Comparison of ENCODE assay signal across 9 cellular contexts in genomic region chr9:130451509-130452388, GRCh38. TPM values are rescaled to one million over a fixed set of nuclear protein-coding genes. Genes with fewer than 3 reads are reported as not detected.
DNase-seq lines count a peak whose midpoint lies in the region; ATAC-seq and TF ChIP-seq lines count a peak whose summit lies in the region.
"Had no signal": no experiment of that assay in that cellular context is flagged by ENCODE, and none has a peak within 500 bp of the region (broad histone marks: within the 10 kb centered on the region; RNA-seq: fewer than 3 reads in every experiment).

No MANE protein-coding gene starts in this region.

- POLR2A ChIA-PET in activated CD4-positive, alpha-beta T cell treated with anti-CD3 and anti-CD28 coated beads, Interleukin-2, amount 10 ng/mL, durations not matched to agents 7 days and 5 days (lab: Charles Lee) = no interaction called here

- no peak for TF ChIP-seq POLR2A in prostate gland (IDR thresholded peaks at IDR 0.05)

- no peaks in the 10 kb centered on the region for H3K27me3 ChIP-seq in prostate gland (replicated peaks; ENCODE audit: insufficient read depth)

- H3K4me1 Mint-ChIP-seq in activated CD4-positive, alpha-beta T cell treated with anti-CD3 and anti-CD28 coated beads, Interleukin-2, amount 10 ng/mL, durations not matched to agents 24 days and 14 days = peaks cover 10% of the 10 kb centered on the region
- peaks cover 14% of the 10 kb centered on the region for H3K4me1 Mint-ChIP-seq in activated CD4-positive, alpha-beta T cell treated with anti-CD3 and anti-CD28 coated beads, Interleukin-2, amount 10 ng/mL, durations not matched to agents 7 days and 5 days

- ATAC-seq in HG02642 (IDR thresholded peaks at IDR 0.05; ENCODE audit: poor library complexity, unreplicated experiment) = no peak
- no peak for ATAC-seq in HG03159 (IDR thresholded peaks at IDR 0.05; ENCODE audit: unreplicated experiment)

- 39% methylated on average over 22 of the region's 23 CpGs for WGBS in prostate gland

- CTCF ChIA-PET in activated CD4-positive, alpha-beta T cell treated with anti-CD3 and anti-CD28 coated beads, Interleukin-2, amount 10 ng/mL, durations not matched to agents 7 days and 5 days (lab: Charles Lee) = interaction anchor here (0.5 to 1.2 kb wide), 2 partner anchors 256 to 267 kb away, joined by 3 read pairs; no protein-coding TSS in a partner anchor

- no peaks in the 10 kb centered on the region for H3K36me3 Mint-ChIP-seq in activated CD4-positive, alpha-beta T cell treated with anti-CD3 and anti-CD28 coated beads, Interleukin-2, amount 10 ng/mL, durations not matched to agents 24 days and 14 days (ENCODE audit: low read depth)
- H3K36me3 Mint-ChIP-seq in activated CD4-positive, alpha-beta T cell treated with anti-CD3 and anti-CD28 coated beads, Interleukin-2, amount 10 ng/mL, durations not matched to agents 7 days and 5 days (ENCODE audit: low read depth) = no peaks in the 10 kb centered on the region

- DNase-seq in activated CD4-positive, alpha-beta T cell treated with anti-CD3 and anti-CD28 coated beads, Interleukin-2, amount 10 ng/mL, durations not matched to agents 24 days and 14 days = peak; percentile 70
- no peak for DNase-seq in activated CD4-positive, alpha-beta T cell treated with anti-CD3 and anti-CD28 coated beads, Interleukin-2, amount 10 ng/mL, durations not matched to agents 7 days and 5 days
- peak; percentile 70 for DNase-seq in NCI-H1694 treated with DMSO at 0.1 percent for 48 hours (lab: John Stamatoyannopoulos, UW)
- peak; percentile 43 for DNase-seq in UCSD-AML1 (lab: John Stamatoyannopoulos, UW; ENCODE audit: unreplicated experiment)
- DNase-seq in foreskin melanocyte = peak; percentile 63
- DNase-seq in prostate gland (ENCODE audit: low spot score) = peak; percentile 83

- H3K27me3 Mint-ChIP-seq in activated CD4-positive, alpha-beta T cell treated with anti-CD3 and anti-CD28 coated beads, Interleukin-2, amount 10 ng/mL, durations not matched to agents 24 days and 14 days = no peaks in the 10 kb centered on the region
- H3K27me3 Mint-ChIP-seq in activated CD4-positive, alpha-beta T cell treated with anti-CD3 and anti-CD28 coated beads, Interleukin-2, amount 10 ng/mL, durations not matched to agents 7 days and 5 days = peaks cover 4% of the 10 kb centered on the region

- H3K27ac ChIP-seq in prostate gland = peak overlapping the region; percentile 60 to 62

- H3K9me3 Mint-ChIP-seq in activated CD4-positive, alpha-beta T cell treated with anti-CD3 and anti-CD28 coated beads, Interleukin-2, amount 10 ng/mL, durations not matched to agents 24 days and 14 days = no peaks in the 10 kb centered on the region
- no peaks in the 10 kb centered on the region for H3K9me3 Mint-ChIP-seq in activated CD4-positive, alpha-beta T cell treated with anti-CD3 and anti-CD28 coated beads, Interleukin-2, amount 10 ng/mL, durations not matched to agents 7 days and 5 days
- H3K9me3 Mint-ChIP-seq: stimulated activated naive CD8-positive, alpha-beta T cell treated with anti-CD3 and anti-CD28 coated beads, Interleukin-15, Interleukin-2, amounts not matched to agents 100 ng/mL and 50 ng/mL, for 24 hours had no signal

- no peak overlapping the region for H3K4me3 Mint-ChIP-seq in activated CD4-positive, alpha-beta T cell treated with anti-CD3 and anti-CD28 coated beads, Interleukin-2, amount 10 ng/mL, durations not matched to agents 24 days and 14 days
- H3K4me3 Mint-ChIP-seq in activated CD4-positive, alpha-beta T cell treated with anti-CD3 and anti-CD28 coated beads, Interleukin-2, amount 10 ng/mL, durations not matched to agents 7 days and 5 days = no peak overlapping the region
- H3K4me3 Mint-ChIP-seq: stimulated activated naive CD8-positive, alpha-beta T cell treated with anti-CD3 and anti-CD28 coated beads, Interleukin-15, Interleukin-2, amounts not matched to agents 100 ng/mL and 50 ng/mL, for 24 hours had no signal

- H3K9me3 ChIP-seq in prostate gland = no peaks in the 10 kb centered on the region

- TF ChIP-seq CTCF in prostate gland (IDR thresholded peaks at IDR 0.05) = peak in 2 of 4 experiments; percentile 26 to 52

- no peak overlapping the region for H3K4me3 ChIP-seq in prostate gland

- no peaks in the 10 kb centered on the region for H3K36me3 ChIP-seq in prostate gland

- intact Hi-C loops in activated CD4-positive, alpha-beta T cell treated with anti-CD3 and anti-CD28 coated beads, Interleukin-2, amount 10 ng/mL, durations not matched to agents 24 days and 14 days (cut with micrococcal nuclease) = no loop called here
- intact Hi-C loops in prostate gland (cut with DNase I) = no loop called here

- no peaks in the 10 kb centered on the region for H3K4me1 ChIP-seq in prostate gland (replicated peaks)

- no peak overlapping the region for H3K27ac Mint-ChIP-seq in activated CD4-positive, alpha-beta T cell treated with anti-CD3 and anti-CD28 coated beads, Interleukin-2, amount 10 ng/mL, durations not matched to agents 24 days and 14 days
- H3K27ac Mint-ChIP-seq in activated CD4-positive, alpha-beta T cell treated with anti-CD3 and anti-CD28 coated beads, Interleukin-2, amount 10 ng/mL, durations not matched to agents 7 days and 5 days = no peak overlapping the region
- H3K27ac Mint-ChIP-seq: stimulated activated naive CD8-positive, alpha-beta T cell treated with anti-CD3 and anti-CD28 coated beads, Interleukin-15, Interleukin-2, amounts not matched to agents 100 ng/mL and 50 ng/mL, for 24 hours had no signal

RNA-seq across cellular contexts. Expression of gene ASS1, which starts 7.0 kb away (rescaled TPM):
- 3.2 and 4.5 TPM in 2 replicates for total RNA-seq in activated CD4-positive, alpha-beta T cell treated with anti-CD3 and anti-CD28 coated beads, Interleukin-2, amount 10 ng/mL, durations not matched to agents 24 days and 14 days
- total RNA-seq in activated CD4-positive, alpha-beta T cell treated with anti-CD3 and anti-CD28 coated beads, Interleukin-2, amount 10 ng/mL, durations not matched to agents 7 days and 5 days = 1 to 10 TPM; 3.3 to 3.9 TPM
- total RNA-seq in prostate gland = 100 to 1,000 TPM in 1 of 2 donors, 10 to 100 TPM in 1; 59.4 to 228 TPM

Comparison
In these comparisons a context has a peak if more than half of its experiments do, and no peak if none do; other contexts are left out.
1. RNA of gene ASS1, which starts 7.0 kb away (total RNA-seq): 59.4 to 228 TPM in prostate gland; 3.3 to 3.9 TPM in activated CD4-positive, alpha-beta T cell treated with anti-CD3 and anti-CD28 coated beads, Interleukin-2, amount 10 ng/mL, durations not matched to agents 7 days and 5 days and 3.2 to 4.5 TPM in activated CD4-positive, alpha-beta T cell treated with anti-CD3 and anti-CD28 coated beads, Interleukin-2, amount 10 ng/mL, durations not matched to agents 24 days and 14 days; every median in the first group is over 10 times any median in the second.